ENCODE assay signal across 2 cellular contexts in genomic region chr19:7908078-7908699, GRCh38.
TF ChIP-seq lines count a peak whose summit lies in the region.

No MANE protein-coding gene starts in this region.

TF ChIP-seq in HEK293, 187 proteins besides CTCF, POLR2A, EP300 and RAD21 (continued from another document):
- TF ChIP-seq, protein P1, sequence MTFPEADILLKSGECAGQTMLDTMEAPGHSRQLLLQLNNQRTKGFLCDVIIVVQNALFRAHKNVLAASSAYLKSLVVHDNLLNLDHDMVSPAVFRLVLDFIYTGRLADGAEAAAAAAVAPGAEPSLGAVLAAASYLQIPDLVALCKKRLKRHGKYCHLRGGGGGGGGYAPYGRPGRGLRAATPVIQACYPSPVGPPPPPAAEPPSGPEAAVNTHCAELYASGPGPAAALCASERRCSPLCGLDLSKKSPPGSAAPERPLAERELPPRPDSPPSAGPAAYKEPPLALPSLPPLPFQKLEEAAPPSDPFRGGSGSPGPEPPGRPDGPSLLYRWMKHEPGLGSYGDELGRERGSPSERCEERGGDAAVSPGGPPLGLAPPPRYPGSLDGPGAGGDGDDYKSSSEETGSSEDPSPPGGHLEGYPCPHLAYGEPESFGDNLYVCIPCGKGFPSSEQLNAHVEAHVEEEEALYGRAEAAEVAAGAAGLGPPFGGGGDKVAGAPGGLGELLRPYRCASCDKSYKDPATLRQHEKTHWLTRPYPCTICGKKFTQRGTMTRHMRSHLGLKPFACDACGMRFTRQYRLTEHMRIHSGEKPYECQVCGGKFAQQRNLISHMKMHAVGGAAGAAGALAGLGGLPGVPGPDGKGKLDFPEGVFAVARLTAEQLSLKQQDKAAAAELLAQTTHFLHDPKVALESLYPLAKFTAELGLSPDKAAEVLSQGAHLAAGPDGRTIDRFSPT (tag by site-specific recombination; IDR thresholded peaks at IDR 0.05) = peak; percentile 8; the same call in 1 of the 2 replicates
- TF ChIP-seq ZNF394 (tag by site-specific recombination; IDR thresholded peaks at IDR 0.05; ENCODE audit: borderline replicate concordance) (no peak), GLIS1 (tag by site-specific recombination; IDR thresholded peaks at IDR 0.05) (0 out of 2 replicates have a peak, but pooled peaks have one; percentile 17), REST (tag by site-specific recombination; IDR thresholded peaks at IDR 0.05) (0 out of 2 replicates have a peak, but pooled peaks have one; percentile 20), ZBTB6 (tag by site-specific recombination; IDR thresholded peaks at IDR 0.05) (no peak), OSR2 (tag by site-specific recombination; IDR thresholded peaks at IDR 0.05) (0 out of 2 replicates have a peak, but pooled peaks have one; percentile 31), WT1 (tag by site-specific recombination; IDR thresholded peaks at IDR 0.05) (no peak), EGR2 (tag by site-specific recombination; IDR thresholded peaks at IDR 0.05; ENCODE audit: low read depth) (peak; percentile 75), ZBTB17 (tag by site-specific recombination; IDR thresholded peaks at IDR 0.05) (0 out of 2 replicates have a peak, but pooled peaks have one; percentile 15), SP2 (tag by site-specific recombination; IDR thresholded peaks at IDR 0.05) (peak; percentile 10; the same call in 1 of the 2 replicates), ZIC2 (tag by site-specific recombination; IDR thresholded peaks at IDR 0.05) (peak; percentile 29), ZNF560 (tag by site-specific recombination; IDR thresholded peaks at IDR 0.05; ENCODE audit: borderline replicate concordance) (no peak), ZBTB20 (tag by site-specific recombination; IDR thresholded peaks at IDR 0.05) (no peak)

TF ChIP-seq in WTC11, 78 proteins besides CTCF, POLR2A, EP300 and RAD21 (continued from another document):
- TF ChIP-seq, protein P2, sequence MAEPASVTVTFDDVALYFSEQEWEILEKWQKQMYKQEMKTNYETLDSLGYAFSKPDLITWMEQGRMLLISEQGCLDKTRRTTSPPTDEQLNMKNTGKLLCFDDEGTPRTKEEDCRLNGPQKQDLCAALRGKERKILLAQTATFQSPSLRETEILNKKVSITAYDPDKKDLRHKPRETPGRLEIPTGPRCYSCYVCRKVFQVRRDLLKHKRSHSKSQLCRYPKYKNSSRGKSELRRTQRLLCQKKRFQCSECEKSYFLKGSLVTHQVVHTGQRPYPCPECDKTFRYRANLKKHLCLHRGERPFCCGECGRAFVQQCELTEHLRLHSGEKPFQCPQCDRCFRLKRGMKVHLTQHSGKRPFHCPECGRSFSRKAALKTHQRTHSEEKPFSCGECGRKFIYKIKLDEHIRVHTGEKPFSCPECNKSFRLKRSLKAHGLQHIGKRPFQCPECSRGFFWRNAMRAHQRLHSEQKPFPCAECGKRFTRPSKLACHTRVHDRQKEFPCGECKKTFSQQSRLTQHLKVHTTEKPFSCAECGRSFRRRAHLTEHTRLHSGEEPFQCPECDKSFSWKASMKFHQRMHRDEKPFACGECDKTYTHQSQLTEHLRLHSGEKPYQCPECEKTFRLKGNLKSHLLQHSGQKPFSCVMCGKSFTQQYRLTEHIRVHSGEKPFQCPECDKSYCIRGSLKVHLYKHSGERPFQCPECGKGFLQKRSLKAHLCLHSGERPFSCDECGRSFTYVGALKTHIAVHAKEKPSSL (CRISPR knock-in tag; conservative IDR thresholded peaks at IDR 0.05) = no peak
TF ChIP-seq in WTC11: peak in this region for 0.
